8 cellular contexts compared by ENCODE assay signal in genomic region chr1:224852901-224853568, GRCh38.
A peak's percentile ranks its signal among the peaks of the same experiment; 100 is the strongest.
DNase-seq lines count a peak whose midpoint lies in the region; ATAC-seq and TF ChIP-seq lines count a peak whose summit lies in the region.

No MANE protein-coding gene starts in this region.

- TF ChIP-seq POLR2A in adrenal gland (IDR thresholded peaks at IDR 0.05) (no peak), upper lobe of left lung (IDR thresholded peaks at IDR 0.05) (no peak)

- H3K4me3 ChIP-seq in GM12865 (ENCODE audit: low read depth, low read length), result no peak overlapping the region
- no peak overlapping the region for H3K4me3 ChIP-seq in adrenal gland
- H3K4me3 ChIP-seq in upper lobe of left lung, result no peak overlapping the region

- H3K27ac ChIP-seq in adrenal gland (no peak overlapping the region), upper lobe of left lung (no peak overlapping the region)

- no peak for TF ChIP-seq EP300 in upper lobe of left lung (IDR thresholded peaks at IDR 0.05)

- TF ChIP-seq CTCF in GM12865 (IDR thresholded peaks at IDR 0.05; ENCODE audit: insufficient read depth, low read depth, low read length, missing control alignments), result peak; percentile 54
- peak; percentile 55 to 81 (median 70) for TF ChIP-seq CTCF in adrenal gland (IDR thresholded peaks at IDR 0.05)
- TF ChIP-seq CTCF in upper lobe of left lung (IDR thresholded peaks at IDR 0.05), result peak; percentile 58 to 78 (median 68)

- no peaks in the 10 kb centered on the region for H3K4me1 ChIP-seq in adrenal gland (replicated peaks in 1 of 2)
- H3K4me1 ChIP-seq in upper lobe of left lung, result no peaks in the 10 kb centered on the region

- ATAC-seq in upper lobe of left lung (ENCODE audit: low FRiP score in 2 of 2) (peak in 1 of 2 donors; percentile 72), GM19455 (IDR thresholded peaks at IDR 0.05; ENCODE audit: unreplicated experiment) (no peak)

- WGBS in adrenal gland, 4 donors, result 38 to 41% (median 39%) methylated on average over 13 of the region's 13 CpGs
- 50 to 55% methylated on average over 13 of the region's 13 CpGs for WGBS in upper lobe of left lung, 2 donors

- H3K36me3 ChIP-seq in adrenal gland (replicated peaks in 1 of 2), result no peaks in the 10 kb centered on the region
- no peaks in the 10 kb centered on the region for H3K36me3 ChIP-seq in upper lobe of left lung

- H3K27me3 ChIP-seq in adrenal gland (no peaks in the 10 kb centered on the region), upper lobe of left lung (no peaks in the 10 kb centered on the region)

- intact Hi-C loops in adrenal gland (cut with DNase I), result loop anchor here (5.0 kb wide), 3 partner anchors 211 to 341 kb away; no protein-coding TSS in a partner anchor

- H3K9me3 ChIP-seq in adrenal gland (replicated peaks in 1 of 3) (no peaks in the 10 kb centered on the region), upper lobe of left lung (no peaks in the 10 kb centered on the region)

- DNase-seq in GM12865 (ENCODE audit: low read depth) (peak; percentile 32), NCI-H1417 (lab: John Stamatoyannopoulos, UW) (peak in 2 of 3 experiments; percentile 32 to 76), adrenal gland (no peak), inferior parietal cortex (ENCODE audit: extremely low spot score) (peak; percentile 71), upper lobe of left lung (no peak)
- no peak for DNase-seq in effector CD4-positive, alpha-beta T cell
- DNase-seq in activated CD4-positive, alpha-beta T cell treated with anti-CD3 and anti-CD28 coated beads, Interleukin-2, amount 50 U/mL, for 48 hours, result no peak

Comparison
In these comparisons a context has a peak if more than half of its experiments do, and no peak if none do; other contexts are left out.
1. DNase-seq: peak in GM12865 (single experiment), NCI-H1417 (2 of 3) and inferior parietal cortex (single experiment); none in adrenal gland (0 of 7), upper lobe of left lung (0 of 2), effector CD4-positive, alpha-beta T cell (single experiment) and activated CD4-positive, alpha-beta T cell treated with anti-CD3 and anti-CD28 coated beads, Interleukin-2, amount 50 U/mL, for 48 hours (0 of 2).
2. Peak in every context shown above with its lines, with median percentiles within 50 percentile points of each other: CTCF ChIP-seq.